ENCODE assay signal across 1 cellular context in genomic region chr3:5010706-5011554, GRCh38.
TF ChIP-seq lines count a peak whose summit lies in the region.

No MANE protein-coding gene starts in this region.

TF ChIP-seq in WTC11, 78 proteins besides CTCF, POLR2A, EP300 and RAD21 (continued from another document):
- no peak for TF ChIP-seq ZNF263 (CRISPR knock-in tag; IDR thresholded peaks at IDR 0.05; ENCODE audit: low read depth)
- no peak for TF ChIP-seq AFF4 (CRISPR knock-in tag; IDR thresholded peaks at IDR 0.05; ENCODE audit: borderline replicate concordance)
